1 cellular context compared by ENCODE assay signal in genomic region chr17:70344356-70345060, GRCh38.
A peak's percentile ranks its signal among the peaks of the same experiment; 100 is the strongest.
TF ChIP-seq lines count a peak whose summit lies in the region.

No MANE protein-coding gene starts in this region.

TF ChIP-seq in SK-N-SH, 30 proteins besides CTCF, POLR2A, EP300 and RAD21 (continued from another document):
- TF ChIP-seq TEAD4 (IDR thresholded peaks at IDR 0.05; ENCODE audit: borderline replicate concordance, insufficient read depth) (no peak), SMC3 (IDR thresholded peaks at IDR 0.05; ENCODE audit: low read depth, low read length) (no peak), NFIC (IDR thresholded peaks at IDR 0.05; ENCODE audit: borderline replicate concordance) (0 out of 2 replicates have a peak, but pooled peaks have one; percentile 13), MAX (IDR thresholded peaks at IDR 0.05; ENCODE audit: low read depth) (no peak), JUND (IDR thresholded peaks at IDR 0.05) (peak; percentile 72), PBX3 (IDR thresholded peaks at IDR 0.05) (peak; percentile 84), GATA2 (CRISPR knock-in tag; IDR thresholded peaks at IDR 0.05) (no peak), FOSL2 (IDR thresholded peaks at IDR 0.05; ENCODE audit: borderline replicate concordance, low read depth) (peak; percentile 52; the same call in 1 of the 2 replicates), FOXM1 (IDR thresholded peaks at IDR 0.05; ENCODE audit: low read depth) (0 out of 2 replicates have a peak, but pooled peaks have one; percentile 20), EZH2phosphoT487 (IDR thresholded peaks at IDR 0.05; ENCODE audit: borderline replicate concordance, low read depth) (no peak), GABPA (IDR thresholded peaks at IDR 0.05; ENCODE audit: low read depth) (no peak), MXI1 (IDR thresholded peaks at IDR 0.05; ENCODE audit: low read depth, low read length) (no peak), IRF3 (IDR thresholded peaks at IDR 0.05; ENCODE audit: low read depth, low read length) (no peak), MEF2A (IDR thresholded peaks at IDR 0.05; ENCODE audit: borderline replicate concordance, low read depth) (no peak), POLR2AphosphoS5 (IDR thresholded peaks at IDR 0.05; ENCODE audit: low read depth, low read length) (no peak)
